Comparison of ENCODE assay signal across 7 cellular contexts in genomic region chrX:2889706-2890490, GRCh38. TPM values are rescaled to one million over a fixed set of nuclear protein-coding genes. Genes with fewer than 3 reads are reported as not detected.
A peak's percentile ranks its signal among the peaks of the same experiment; 100 is the strongest.
DNase-seq lines count a peak whose midpoint lies in the region; ATAC-seq and TF ChIP-seq lines count a peak whose summit lies in the region.
"Not testable (repeated sequence)": the region's sequence is repeated elsewhere in the genome, so short reads cannot be mapped to it uniquely, and the experiment has no call there.

No MANE protein-coding gene starts in this region.

- not testable (repeated sequence) for H3K36me3 Mint-ChIP-seq in T-helper 17 cell (ENCODE audit: low read depth)

- H2BK12ac ChIP-seq in mesenchymal stem cell (ENCODE audit: low read length in 2 of 2): not testable (repeated sequence)

- not testable (repeated sequence) for H3K27me3 ChIP-seq in GM06990 (replicated peaks; ENCODE audit: control insufficient read depth, insufficient read depth, low read length); Loucy (ENCODE audit: insufficient read depth, low read length, poor library complexity, severe bottlenecking); mesenchymal stem cell (ENCODE audit: control insufficient read depth in 1 of 2, insufficient read depth in 1 of 2, low read length in 2 of 2); gastrocnemius medialis

- TF ChIP-seq CTCF in GM06990 (IDR thresholded peaks at IDR 0.05; ENCODE audit: insufficient read depth, low read length, poor library complexity, severe bottlenecking); gastrocnemius medialis (IDR thresholded peaks at IDR 0.05 in 4 of 5, conservative IDR thresholded peaks at IDR 0.05 in 1 of 5): not testable (repeated sequence)
- TF ChIP-seq CTCF in Loucy (conservative IDR thresholded peaks at IDR 0.05; ENCODE audit: low read length) (peak; percentile 51), astrocyte of the spinal cord (IDR thresholded peaks at IDR 0.05; ENCODE audit: low read depth, low read length) (peak; percentile 42), fibroblast of mammary gland (conservative IDR thresholded peaks at IDR 0.05; ENCODE audit: control insufficient read depth, insufficient read depth, low read depth, low read length) (peak; percentile 12)

- H3K4me2 ChIP-seq in Loucy (ENCODE audit: low read depth, low read length, poor library complexity, severe bottlenecking) (peak overlapping the region; percentile 77), mesenchymal stem cell (ENCODE audit: low read length, poor library complexity, severe bottlenecking) (peak overlapping the region; percentile 53)

- H3K79me2 ChIP-seq in Loucy (ENCODE audit: insufficient read depth, low read length): not testable (repeated sequence)

- not testable (repeated sequence) for H3F3A ChIP-seq in Loucy (ENCODE audit: low read depth)

- not testable (repeated sequence) for H3K79me1 ChIP-seq in mesenchymal stem cell (replicated peaks; ENCODE audit: low read length, poor library complexity, severe bottlenecking)

- H2BK5ac ChIP-seq in mesenchymal stem cell (ENCODE audit: low read depth, low read length, poor library complexity, severe bottlenecking): not testable (repeated sequence)

- intact Hi-C loops in gastrocnemius medialis (cut with DNase I; ENCODE audit: low total_unique reads): not testable (repeated sequence)

- not testable (repeated sequence) for H3K14ac ChIP-seq in mesenchymal stem cell (ENCODE audit: low read length in 2 of 2)

- not testable (repeated sequence) for H3K9me2 ChIP-seq in Loucy (replicated peaks; ENCODE audit: low read depth, low read length)

- 45% methylated on average over 14 of the region's 15 CpGs for WGBS in mesenchymal stem cell

- H4K91ac ChIP-seq in mesenchymal stem cell (ENCODE audit: low read length): not testable (repeated sequence)

- not testable (repeated sequence) for H3K36me3 ChIP-seq in GM06990 (ENCODE audit: control insufficient read depth, insufficient read depth, low read length); Loucy (ENCODE audit: insufficient read depth, low read length); mesenchymal stem cell (ENCODE audit: control insufficient read depth in 1 of 2, insufficient read depth in 2 of 2, low read depth in 1 of 2, low read length in 2 of 2); gastrocnemius medialis

- not testable (repeated sequence) for H3K27me3 Mint-ChIP-seq in T-helper 17 cell

- not testable (repeated sequence) for H4K8ac ChIP-seq in mesenchymal stem cell (ENCODE audit: low read length)

- H3K27ac Mint-ChIP-seq in T-helper 17 cell: peak overlapping the region; percentile 34

- H4K20me1 ChIP-seq in Loucy (ENCODE audit: insufficient read depth, low read length, poor library complexity, severe bottlenecking): not testable (repeated sequence)

- H3K4me3 ChIP-seq in GM06990 (replicated peaks; ENCODE audit: low read depth, low read length) (peak overlapping the region; percentile 54), Loucy (ENCODE audit: low read length, poor library complexity, severe bottlenecking) (peak overlapping the region; percentile 79), astrocyte of the spinal cord (ENCODE audit: low read depth, low read length) (peak overlapping the region; percentile 31), fibroblast of mammary gland (ENCODE audit: control insufficient read depth, low read depth, low read length) (peak overlapping the region; percentile 36), mesenchymal stem cell (ENCODE audit: insufficient read depth in 1 of 2, low read depth in 1 of 2, low read length in 2 of 2) (peak overlapping the region in 1 of 2 experiments; percentile 83), gastrocnemius medialis (peak overlapping the region; percentile 10 to 40 (median 26))

- H3K23ac ChIP-seq in mesenchymal stem cell (ENCODE audit: low read length in 2 of 2): not testable (repeated sequence)

- not testable (repeated sequence) for TF ChIP-seq POLR2A in gastrocnemius medialis (IDR thresholded peaks at IDR 0.05)

- ATAC-seq in T-helper 17 cell, gastrocnemius medialis: not testable (repeated sequence)

- in situ Hi-C loops in astrocyte of the spinal cord (cut with HindIII; ENCODE audit: low sequenced_read_pairs); gastrocnemius medialis (cut with MboI; ENCODE audit: low sequenced_read_pairs in 4 of 4): not testable (repeated sequence)

- H3K9me3 ChIP-seq in Loucy (ENCODE audit: insufficient read depth, low read depth, low read length); T-helper 17 cell (ENCODE audit: control insufficient read depth, low read length, poor library complexity, severe bottlenecking); mesenchymal stem cell (ENCODE audit: control insufficient read depth, low read length); gastrocnemius medialis: not testable (repeated sequence)

- H3K4me1 ChIP-seq in Loucy (ENCODE audit: insufficient read depth, low read length, poor library complexity, severe bottlenecking); mesenchymal stem cell (ENCODE audit: control insufficient read depth, insufficient read depth, low read depth, low read length); gastrocnemius medialis: not testable (repeated sequence)

- H3K27ac ChIP-seq in mesenchymal stem cell (ENCODE audit: low read length, poor library complexity, severe bottlenecking); gastrocnemius medialis: not testable (repeated sequence)

- not testable (repeated sequence) for H2BK15ac ChIP-seq in mesenchymal stem cell (ENCODE audit: low read depth, poor library complexity, severe bottlenecking)

- H3K9ac ChIP-seq in Loucy (ENCODE audit: low read depth, low read length, poor library complexity, severe bottlenecking) (peak overlapping the region; percentile 67), mesenchymal stem cell (ENCODE audit: low read length) (peak overlapping the region; percentile 79)

- H2AFZ ChIP-seq in Loucy (ENCODE audit: low read length): peak overlapping the region; percentile 92
- not testable (repeated sequence) for H2AFZ ChIP-seq in mesenchymal stem cell (ENCODE audit: low read depth, low read length)

- H3K18ac ChIP-seq in mesenchymal stem cell (ENCODE audit: low read depth in 1 of 2, low read length in 2 of 2): not testable (repeated sequence)

- not testable (repeated sequence) for H3K4me1 Mint-ChIP-seq in T-helper 17 cell

- not testable (repeated sequence) for H3K4ac ChIP-seq in mesenchymal stem cell (ENCODE audit: low read depth in 1 of 2, low read length in 2 of 2)

- not testable (repeated sequence) for H2AK5ac ChIP-seq in mesenchymal stem cell (ENCODE audit: low read length, severe bottlenecking)

- peak overlapping the region; percentile 86 for H3K4me3 Mint-ChIP-seq in T-helper 17 cell

- H2BK120ac ChIP-seq in mesenchymal stem cell (ENCODE audit: low read depth, low read length): not testable (repeated sequence)

- DNase-seq in GM06990 (ENCODE audit: extremely low read depth, insufficient read length); T-helper 17 cell; astrocyte of the spinal cord (ENCODE audit: low read depth, low spot score); fibroblast of mammary gland (ENCODE audit: low read depth); gastrocnemius medialis: not testable (repeated sequence)
- DNase-seq in mesenchymal stem cell: peak; percentile 15

RNA-seq across cellular contexts. Expression of gene ARSD, which starts 39.2 kb away (rescaled TPM):
- total RNA-seq in T-helper 17 cell (1 to 10 TPM; 2.2 to 3.6 TPM), gastrocnemius medialis (1 to 10 TPM; 1.5 to 2.8 (median 2.1) TPM)
- 10.0 TPM for polyA plus RNA-seq in mesenchymal stem cell (2013, experiment 1 of 2)
- 9.5 TPM for polyA plus RNA-seq in mesenchymal stem cell (2013, experiment 2 of 2)
